ENCODE assay signal across 9 cellular contexts in the genomic region with DNA sequence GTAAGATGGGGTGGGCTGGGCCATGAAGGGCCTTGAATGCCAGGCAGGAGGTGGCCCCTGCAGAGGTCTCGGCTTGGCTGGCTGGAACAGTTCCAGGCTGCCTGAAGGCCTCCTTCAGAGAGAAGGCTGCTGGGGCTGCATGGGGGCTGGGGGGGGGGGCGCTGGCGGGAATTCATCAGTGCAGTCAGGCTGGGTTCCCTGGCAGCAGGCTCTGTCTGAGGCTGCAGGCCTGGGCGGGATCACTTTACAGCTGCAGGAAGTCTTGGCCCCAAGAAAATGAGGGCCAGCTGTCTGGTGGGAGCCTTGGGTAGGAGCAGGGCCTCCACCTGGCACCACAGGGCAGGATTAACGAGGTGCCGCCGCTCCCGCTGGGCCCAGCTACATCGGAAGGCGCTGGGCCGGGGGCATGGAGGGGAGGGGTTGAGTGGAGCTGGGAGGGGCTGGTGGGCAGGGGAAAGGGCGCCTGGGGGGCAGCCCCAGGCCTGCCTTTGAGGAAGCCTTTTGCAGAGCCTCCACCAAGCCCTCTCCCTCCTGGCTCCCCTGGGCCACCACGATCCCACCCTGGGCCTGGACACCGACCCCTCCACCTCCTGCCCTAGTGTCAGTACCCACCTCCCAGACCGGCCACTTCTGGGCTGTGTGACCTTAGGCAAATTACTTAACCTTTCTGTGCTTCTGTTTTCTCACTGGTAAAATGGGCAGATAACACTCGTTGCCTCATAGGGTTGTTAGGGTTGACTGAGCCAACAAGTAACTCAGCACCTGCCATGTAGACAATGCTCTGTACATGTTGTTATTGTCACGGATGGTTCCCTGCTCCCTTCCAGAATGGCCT. TPM values are rescaled to one million over a fixed set of nuclear protein-coding genes. Genes with fewer than 3 reads are reported as not detected.
DNase-seq lines count a peak whose midpoint lies in the region; ATAC-seq and TF ChIP-seq lines count a peak whose summit lies in the region.
"Had no signal": no experiment of that assay in that cellular context is flagged by ENCODE, and none has a peak within 500 bp of the region (broad histone marks: within the 10 kb centered on the region; RNA-seq: fewer than 3 reads in every experiment).

No MANE protein-coding gene starts in this region.

- H3K36me3 Mint-ChIP-seq in activated B cell treated with CpG ODN at 0.5 μM for 24 hours (ENCODE audit: low read depth) = peaks cover 2% of the 10 kb centered on the region
- peaks cover 5% of the 10 kb centered on the region for H3K36me3 Mint-ChIP-seq in memory B cell

- POLR2A ChIA-PET in activated B cell treated with CpG ODN at 0.5 μM for 24 hours (lab: Charles Lee) = interaction anchor here (0.6 to 5.3 kb wide), 6 partner anchors 21 to 233 kb away, joined by 4 to 215 read pairs (median 9); a partner anchor contains a TSS

- CTCF ChIA-PET in activated B cell treated with CpG ODN at 0.5 μM for 24 hours (lab: Charles Lee) = interaction anchor here (1.5 to 4.9 kb wide), 5 partner anchors 61 to 774 kb away, joined by 6 to 118 read pairs (median 12); a partner anchor contains a TSS

- no peak for TF ChIP-seq POLR2A in vagina (IDR thresholded peaks at IDR 0.05)

- H3K4me3 Mint-ChIP-seq in activated B cell treated with CpG ODN at 0.5 μM for 24 hours (no peak overlapping the region), memory B cell (no peak overlapping the region)

- intact Hi-C loops in Right ventricle myocardium superior (cut with DNase I) (loop anchor here (5.0 to 10.0 kb wide), 2 partner anchors 232 to 275 kb away; no protein-coding TSS in a partner anchor), cardiac septum (cut with DNase I) (loop anchor here (2.0 kb wide), 1 partner anchor 233 kb away; no protein-coding TSS in a partner anchor), activated B cell treated with CpG ODN at 0.5 μM for 24 hours (cut with micrococcal nuclease) (loop anchor here (1.0 to 5.0 kb wide), 7 partner anchors 80 to 830 kb away; no protein-coding TSS in a partner anchor), vagina (cut with DNase I) (loop anchor here (1.0 to 5.0 kb wide), 2 partner anchors 25 to 237 kb away; no protein-coding TSS in a partner anchor)

- TF ChIP-seq CTCF in activated B cell treated with CpG ODN at 0.5 μM for 24 hours (IDR thresholded peaks at IDR 0.05) = no peak
- no peak for TF ChIP-seq CTCF in vagina (IDR thresholded peaks at IDR 0.05)

- no peak overlapping the region for H3K4me3 ChIP-seq in vagina

- H3K27ac ChIP-seq in vagina = peak overlapping the region; percentile 86

- no peaks in the 10 kb centered on the region for H3K27me3 Mint-ChIP-seq in activated B cell treated with CpG ODN at 0.5 μM for 24 hours
- H3K27me3 Mint-ChIP-seq in memory B cell = no peaks in the 10 kb centered on the region
- H3K27me3 Mint-ChIP-seq: activated naive CD8-positive, alpha-beta T cell had no signal

- no peaks in the 10 kb centered on the region for H3K27me3 ChIP-seq in vagina

- H3K36me3 ChIP-seq in vagina = peaks cover 0 to 30% of the 10 kb centered on the region in 2 donors

- peak; percentile 2 for ATAC-seq in Right ventricle myocardium superior (ENCODE audit: poor library complexity)
- ATAC-seq in activated B cell treated with CpG ODN at 0.5 μM for 24 hours (ENCODE audit: low read depth) = no peak
- no peak for ATAC-seq in memory B cell (ENCODE audit: low read depth)

- no peaks in the 10 kb centered on the region for H3K9me3 ChIP-seq in vagina

- H3K4me1 Mint-ChIP-seq in activated B cell treated with CpG ODN at 0.5 μM for 24 hours (peaks cover 54% of the 10 kb centered on the region), memory B cell (peaks cover 26% of the 10 kb centered on the region)

- H3K4me1 ChIP-seq in vagina = peaks cover 37% of the 10 kb centered on the region

- H3K27ac Mint-ChIP-seq in activated B cell treated with CpG ODN at 0.5 μM for 24 hours (peak overlapping the region; percentile 98), memory B cell (peak overlapping the region; percentile 95)
- H3K27ac Mint-ChIP-seq: activated naive CD8-positive, alpha-beta T cell had no signal

- no peaks in the 10 kb centered on the region for H3K9me3 Mint-ChIP-seq in activated B cell treated with CpG ODN at 0.5 μM for 24 hours
- no peaks in the 10 kb centered on the region for H3K9me3 Mint-ChIP-seq in memory B cell

- peak; percentile 48 for DNase-seq in Right ventricle myocardium superior
- DNase-seq in cardiac septum (ENCODE audit: low spot score) = no peak
- no peak for DNase-seq in activated B cell treated with CpG ODN at 0.5 μM for 24 hours
- DNase-seq in memory B cell (ENCODE audit: low spot score in 2 of 2) = no peak
- DNase-seq in vagina (ENCODE audit: extremely low spot score in 2 of 2) = no peak
- DNase-seq in activated gamma-delta T cell (lab: John Stamatoyannopoulos, UW) = no peak
- DNase-seq in NCI-H1694 treated with DMSO at 0.1 percent for 48 hours (lab: John Stamatoyannopoulos, UW) = no peak
- DNase-seq in GF-D8 (lab: John Stamatoyannopoulos, UW) = no peak

RNA-seq across cellular contexts. Expression of a gene that starts 31.0 kb away (rescaled TPM):
- total RNA-seq in Right ventricle myocardium superior = 4.8 TPM
- total RNA-seq in cardiac septum = 17.3 TPM
- total RNA-seq in activated B cell treated with CpG ODN at 0.5 μM for 24 hours = 13.3 TPM in 2 replicates
- total RNA-seq in vagina = 26.8 TPM

RNA-seq across cellular contexts. Expression of a gene that starts 50.0 kb away (rescaled TPM):
- 10.2 TPM for total RNA-seq in Right ventricle myocardium superior
- total RNA-seq in cardiac septum = 9.0 TPM
- total RNA-seq in activated B cell treated with CpG ODN at 0.5 μM for 24 hours = 176 and 178 TPM in 2 replicates
- total RNA-seq in vagina = 17.9 TPM

RNA-seq across cellular contexts. Expression of a gene that starts 50.2 kb away (rescaled TPM):
- total RNA-seq in Right ventricle myocardium superior (68.6 TPM), cardiac septum (37.5 TPM), activated B cell treated with CpG ODN at 0.5 μM for 24 hours (32.2 and 40.8 TPM in 2 replicates), vagina (120 TPM)
